Comparison of ENCODE assay signal across 1 cellular context in the genomic region with DNA sequence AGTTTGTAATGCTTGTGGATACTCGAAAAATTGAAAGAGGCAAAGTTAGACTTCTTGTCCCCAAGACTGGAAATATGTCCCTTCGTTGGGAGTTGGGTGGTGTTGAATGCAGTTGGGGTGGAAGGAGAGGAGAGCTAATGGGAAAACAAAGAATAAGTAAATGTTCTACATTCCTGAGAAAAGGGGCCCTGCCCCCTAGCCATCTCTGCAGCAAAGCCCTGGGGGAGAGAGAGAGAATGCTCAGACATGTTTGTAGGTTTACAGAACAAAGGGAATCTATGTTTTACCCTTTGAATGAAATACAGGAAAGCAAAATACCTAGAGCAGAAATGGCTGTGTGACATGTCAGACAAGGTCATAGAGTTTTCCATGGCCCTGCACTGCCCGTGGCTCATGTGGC.
TF ChIP-seq lines count a peak whose summit lies in the region.

No MANE protein-coding gene starts in this region.

TF ChIP-seq in H1, 55 proteins besides CTCF, POLR2A, EP300 and RAD21:
- TF ChIP-seq, protein P1, sequence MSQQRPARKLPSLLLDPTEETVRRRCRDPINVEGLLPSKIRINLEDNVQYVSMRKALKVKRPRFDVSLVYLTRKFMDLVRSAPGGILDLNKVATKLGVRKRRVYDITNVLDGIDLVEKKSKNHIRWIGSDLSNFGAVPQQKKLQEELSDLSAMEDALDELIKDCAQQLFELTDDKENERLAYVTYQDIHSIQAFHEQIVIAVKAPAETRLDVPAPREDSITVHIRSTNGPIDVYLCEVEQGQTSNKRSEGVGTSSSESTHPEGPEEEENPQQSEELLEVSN (IDR thresholded peaks at IDR 0.05) = no peak
- TF ChIP-seq TEAD4 (IDR thresholded peaks at IDR 0.05; ENCODE audit: low read depth, low read length) = 0 out of 2 replicates have a peak, but pooled peaks have one; percentile 34
- TF ChIP-seq SP1 (IDR thresholded peaks at IDR 0.05; ENCODE audit: low read depth, low read length) = 0 out of 2 replicates have a peak, but pooled peaks have one; percentile 54
- TF ChIP-seq, protein P2, sequence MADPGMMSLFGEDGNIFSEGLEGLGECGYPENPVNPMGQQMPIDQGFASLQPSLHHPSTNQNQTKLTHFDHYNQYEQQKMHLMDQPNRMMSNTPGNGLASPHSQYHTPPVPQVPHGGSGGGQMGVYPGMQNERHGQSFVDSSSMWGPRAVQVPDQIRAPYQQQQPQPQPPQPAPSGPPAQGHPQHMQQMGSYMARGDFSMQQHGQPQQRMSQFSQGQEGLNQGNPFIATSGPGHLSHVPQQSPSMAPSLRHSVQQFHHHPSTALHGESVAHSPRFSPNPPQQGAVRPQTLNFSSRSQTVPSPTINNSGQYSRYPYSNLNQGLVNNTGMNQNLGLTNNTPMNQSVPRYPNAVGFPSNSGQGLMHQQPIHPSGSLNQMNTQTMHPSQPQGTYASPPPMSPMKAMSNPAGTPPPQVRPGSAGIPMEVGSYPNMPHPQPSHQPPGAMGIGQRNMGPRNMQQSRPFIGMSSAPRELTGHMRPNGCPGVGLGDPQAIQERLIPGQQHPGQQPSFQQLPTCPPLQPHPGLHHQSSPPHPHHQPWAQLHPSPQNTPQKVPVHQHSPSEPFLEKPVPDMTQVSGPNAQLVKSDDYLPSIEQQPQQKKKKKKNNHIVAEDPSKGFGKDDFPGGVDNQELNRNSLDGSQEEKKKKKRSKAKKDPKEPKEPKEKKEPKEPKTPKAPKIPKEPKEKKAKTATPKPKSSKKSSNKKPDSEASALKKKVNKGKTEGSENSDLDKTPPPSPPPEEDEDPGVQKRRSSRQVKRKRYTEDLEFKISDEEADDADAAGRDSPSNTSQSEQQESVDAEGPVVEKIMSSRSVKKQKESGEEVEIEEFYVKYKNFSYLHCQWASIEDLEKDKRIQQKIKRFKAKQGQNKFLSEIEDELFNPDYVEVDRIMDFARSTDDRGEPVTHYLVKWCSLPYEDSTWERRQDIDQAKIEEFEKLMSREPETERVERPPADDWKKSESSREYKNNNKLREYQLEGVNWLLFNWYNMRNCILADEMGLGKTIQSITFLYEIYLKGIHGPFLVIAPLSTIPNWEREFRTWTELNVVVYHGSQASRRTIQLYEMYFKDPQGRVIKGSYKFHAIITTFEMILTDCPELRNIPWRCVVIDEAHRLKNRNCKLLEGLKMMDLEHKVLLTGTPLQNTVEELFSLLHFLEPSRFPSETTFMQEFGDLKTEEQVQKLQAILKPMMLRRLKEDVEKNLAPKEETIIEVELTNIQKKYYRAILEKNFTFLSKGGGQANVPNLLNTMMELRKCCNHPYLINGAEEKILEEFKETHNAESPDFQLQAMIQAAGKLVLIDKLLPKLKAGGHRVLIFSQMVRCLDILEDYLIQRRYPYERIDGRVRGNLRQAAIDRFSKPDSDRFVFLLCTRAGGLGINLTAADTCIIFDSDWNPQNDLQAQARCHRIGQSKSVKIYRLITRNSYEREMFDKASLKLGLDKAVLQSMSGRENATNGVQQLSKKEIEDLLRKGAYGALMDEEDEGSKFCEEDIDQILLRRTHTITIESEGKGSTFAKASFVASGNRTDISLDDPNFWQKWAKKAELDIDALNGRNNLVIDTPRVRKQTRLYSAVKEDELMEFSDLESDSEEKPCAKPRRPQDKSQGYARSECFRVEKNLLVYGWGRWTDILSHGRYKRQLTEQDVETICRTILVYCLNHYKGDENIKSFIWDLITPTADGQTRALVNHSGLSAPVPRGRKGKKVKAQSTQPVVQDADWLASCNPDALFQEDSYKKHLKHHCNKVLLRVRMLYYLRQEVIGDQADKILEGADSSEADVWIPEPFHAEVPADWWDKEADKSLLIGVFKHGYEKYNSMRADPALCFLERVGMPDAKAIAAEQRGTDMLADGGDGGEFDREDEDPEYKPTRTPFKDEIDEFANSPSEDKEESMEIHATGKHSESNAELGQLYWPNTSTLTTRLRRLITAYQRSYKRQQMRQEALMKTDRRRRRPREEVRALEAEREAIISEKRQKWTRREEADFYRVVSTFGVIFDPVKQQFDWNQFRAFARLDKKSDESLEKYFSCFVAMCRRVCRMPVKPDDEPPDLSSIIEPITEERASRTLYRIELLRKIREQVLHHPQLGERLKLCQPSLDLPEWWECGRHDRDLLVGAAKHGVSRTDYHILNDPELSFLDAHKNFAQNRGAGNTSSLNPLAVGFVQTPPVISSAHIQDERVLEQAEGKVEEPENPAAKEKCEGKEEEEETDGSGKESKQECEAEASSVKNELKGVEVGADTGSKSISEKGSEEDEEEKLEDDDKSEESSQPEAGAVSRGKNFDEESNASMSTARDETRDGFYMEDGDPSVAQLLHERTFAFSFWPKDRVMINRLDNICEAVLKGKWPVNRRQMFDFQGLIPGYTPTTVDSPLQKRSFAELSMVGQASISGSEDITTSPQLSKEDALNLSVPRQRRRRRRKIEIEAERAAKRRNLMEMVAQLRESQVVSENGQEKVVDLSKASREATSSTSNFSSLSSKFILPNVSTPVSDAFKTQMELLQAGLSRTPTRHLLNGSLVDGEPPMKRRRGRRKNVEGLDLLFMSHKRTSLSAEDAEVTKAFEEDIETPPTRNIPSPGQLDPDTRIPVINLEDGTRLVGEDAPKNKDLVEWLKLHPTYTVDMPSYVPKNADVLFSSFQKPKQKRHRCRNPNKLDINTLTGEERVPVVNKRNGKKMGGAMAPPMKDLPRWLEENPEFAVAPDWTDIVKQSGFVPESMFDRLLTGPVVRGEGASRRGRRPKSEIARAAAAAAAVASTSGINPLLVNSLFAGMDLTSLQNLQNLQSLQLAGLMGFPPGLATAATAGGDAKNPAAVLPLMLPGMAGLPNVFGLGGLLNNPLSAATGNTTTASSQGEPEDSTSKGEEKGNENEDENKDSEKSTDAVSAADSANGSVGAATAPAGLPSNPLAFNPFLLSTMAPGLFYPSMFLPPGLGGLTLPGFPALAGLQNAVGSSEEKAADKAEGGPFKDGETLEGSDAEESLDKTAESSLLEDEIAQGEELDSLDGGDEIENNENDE (IDR thresholded peaks at IDR 0.05; ENCODE audit: insufficient replicate concordance, low read length) = no peak
- TF ChIP-seq TAF1 (IDR thresholded peaks at IDR 0.05; ENCODE audit: low read depth, low read length) = no peak
- TF ChIP-seq SAP30 (IDR thresholded peaks at IDR 0.05; ENCODE audit: insufficient read depth, insufficient replicate concordance, low read length) = no peak
- TF ChIP-seq JUN (IDR thresholded peaks at IDR 0.05; ENCODE audit: low read depth, low read length) = no peak
- TF ChIP-seq, protein P3, sequence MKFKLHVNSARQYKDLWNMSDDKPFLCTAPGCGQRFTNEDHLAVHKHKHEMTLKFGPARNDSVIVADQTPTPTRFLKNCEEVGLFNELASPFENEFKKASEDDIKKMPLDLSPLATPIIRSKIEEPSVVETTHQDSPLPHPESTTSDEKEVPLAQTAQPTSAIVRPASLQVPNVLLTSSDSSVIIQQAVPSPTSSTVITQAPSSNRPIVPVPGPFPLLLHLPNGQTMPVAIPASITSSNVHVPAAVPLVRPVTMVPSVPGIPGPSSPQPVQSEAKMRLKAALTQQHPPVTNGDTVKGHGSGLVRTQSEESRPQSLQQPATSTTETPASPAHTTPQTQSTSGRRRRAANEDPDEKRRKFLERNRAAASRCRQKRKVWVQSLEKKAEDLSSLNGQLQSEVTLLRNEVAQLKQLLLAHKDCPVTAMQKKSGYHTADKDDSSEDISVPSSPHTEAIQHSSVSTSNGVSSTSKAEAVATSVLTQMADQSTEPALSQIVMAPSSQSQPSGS (IDR thresholded peaks at IDR 0.05; ENCODE audit: low read length) = no peak
- TF ChIP-seq YY1 (IDR thresholded peaks at IDR 0.05; ENCODE audit: low read depth, low read length) = no peak
- no peak for TF ChIP-seq TBP (IDR thresholded peaks at IDR 0.05; ENCODE audit: low read depth, low read length)
